1 cellular context compared by ENCODE assay signal in genomic region chr14:54773171-54774006, GRCh38.
A peak's percentile ranks its signal among the peaks of the same experiment; 100 is the strongest.
TF ChIP-seq lines count a peak whose summit lies in the region.

No MANE protein-coding gene starts in this region.

TF ChIP-seq in K562, 482 proteins besides CTCF, POLR2A, EP300 and RAD21 (continued from another document):
- TF ChIP-seq CREB3 (tag; conservative IDR thresholded peaks at IDR 0.05; ENCODE audit: low read depth) = no peak
- no peak for TF ChIP-seq SIRT6 (IDR thresholded peaks at IDR 0.05; ENCODE audit: low read depth, low read length)
- TF ChIP-seq, protein P1, sequence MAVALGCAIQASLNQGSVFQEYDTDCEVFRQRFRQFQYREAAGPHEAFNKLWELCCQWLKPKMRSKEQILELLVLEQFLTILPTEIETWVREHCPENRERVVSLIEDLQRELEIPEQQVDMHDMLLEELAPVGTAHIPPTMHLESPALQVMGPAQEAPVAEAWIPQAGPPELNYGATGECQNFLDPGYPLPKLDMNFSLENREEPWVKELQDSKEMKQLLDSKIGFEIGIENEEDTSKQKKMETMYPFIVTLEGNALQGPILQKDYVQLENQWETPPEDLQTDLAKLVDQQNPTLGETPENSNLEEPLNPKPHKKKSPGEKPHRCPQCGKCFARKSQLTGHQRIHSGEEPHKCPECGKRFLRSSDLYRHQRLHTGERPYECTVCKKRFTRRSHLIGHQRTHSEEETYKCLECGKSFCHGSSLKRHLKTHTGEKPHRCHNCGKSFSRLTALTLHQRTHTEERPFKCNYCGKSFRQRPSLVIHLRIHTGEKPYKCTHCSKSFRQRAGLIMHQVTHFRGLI (CRISPR knock-in tag; IDR thresholded peaks at IDR 0.05) = no peak
- TF ChIP-seq CCNT2 (IDR thresholded peaks at IDR 0.05; ENCODE audit: borderline replicate concordance, extremely low read depth, insufficient read length, low read depth, low read length) = no peak
- no peak for TF ChIP-seq E2F3 (CRISPR knock-in tag; IDR thresholded peaks at IDR 0.05)
- TF ChIP-seq MXI1 (IDR thresholded peaks at IDR 0.05; ENCODE audit: low read depth, low read length) = no peak
- no peak for TF ChIP-seq ZNF124 (CRISPR knock-in tag; IDR thresholded peaks at IDR 0.05)
- TF ChIP-seq HEY1 (CRISPR knock-in tag; IDR thresholded peaks at IDR 0.05; ENCODE audit: borderline replicate concordance) = no peak
- no peak for TF ChIP-seq JUNB (CRISPR knock-in tag; conservative IDR thresholded peaks at IDR 0.05)
- no peak for TF ChIP-seq TRIM25 (IDR thresholded peaks at IDR 0.05; ENCODE audit: borderline replicate concordance)
- no peak for TF ChIP-seq RUNX1 (IDR thresholded peaks at IDR 0.05; ENCODE audit: low read depth)
- TF ChIP-seq, protein P2, sequence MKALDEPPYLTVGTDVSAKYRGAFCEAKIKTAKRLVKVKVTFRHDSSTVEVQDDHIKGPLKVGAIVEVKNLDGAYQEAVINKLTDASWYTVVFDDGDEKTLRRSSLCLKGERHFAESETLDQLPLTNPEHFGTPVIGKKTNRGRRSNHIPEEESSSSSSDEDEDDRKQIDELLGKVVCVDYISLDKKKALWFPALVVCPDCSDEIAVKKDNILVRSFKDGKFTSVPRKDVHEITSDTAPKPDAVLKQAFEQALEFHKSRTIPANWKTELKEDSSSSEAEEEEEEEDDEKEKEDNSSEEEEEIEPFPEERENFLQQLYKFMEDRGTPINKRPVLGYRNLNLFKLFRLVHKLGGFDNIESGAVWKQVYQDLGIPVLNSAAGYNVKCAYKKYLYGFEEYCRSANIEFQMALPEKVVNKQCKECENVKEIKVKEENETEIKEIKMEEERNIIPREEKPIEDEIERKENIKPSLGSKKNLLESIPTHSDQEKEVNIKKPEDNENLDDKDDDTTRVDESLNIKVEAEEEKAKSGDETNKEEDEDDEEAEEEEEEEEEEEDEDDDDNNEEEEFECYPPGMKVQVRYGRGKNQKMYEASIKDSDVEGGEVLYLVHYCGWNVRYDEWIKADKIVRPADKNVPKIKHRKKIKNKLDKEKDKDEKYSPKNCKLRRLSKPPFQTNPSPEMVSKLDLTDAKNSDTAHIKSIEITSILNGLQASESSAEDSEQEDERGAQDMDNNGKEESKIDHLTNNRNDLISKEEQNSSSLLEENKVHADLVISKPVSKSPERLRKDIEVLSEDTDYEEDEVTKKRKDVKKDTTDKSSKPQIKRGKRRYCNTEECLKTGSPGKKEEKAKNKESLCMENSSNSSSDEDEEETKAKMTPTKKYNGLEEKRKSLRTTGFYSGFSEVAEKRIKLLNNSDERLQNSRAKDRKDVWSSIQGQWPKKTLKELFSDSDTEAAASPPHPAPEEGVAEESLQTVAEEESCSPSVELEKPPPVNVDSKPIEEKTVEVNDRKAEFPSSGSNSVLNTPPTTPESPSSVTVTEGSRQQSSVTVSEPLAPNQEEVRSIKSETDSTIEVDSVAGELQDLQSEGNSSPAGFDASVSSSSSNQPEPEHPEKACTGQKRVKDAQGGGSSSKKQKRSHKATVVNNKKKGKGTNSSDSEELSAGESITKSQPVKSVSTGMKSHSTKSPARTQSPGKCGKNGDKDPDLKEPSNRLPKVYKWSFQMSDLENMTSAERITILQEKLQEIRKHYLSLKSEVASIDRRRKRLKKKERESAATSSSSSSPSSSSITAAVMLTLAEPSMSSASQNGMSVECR (CRISPR knock-in tag; IDR thresholded peaks at IDR 0.05) = peak; percentile 28; the same call in 1 of the 2 replicates
- no peak for TF ChIP-seq ZNF518B (CRISPR knock-in tag; IDR thresholded peaks at IDR 0.05)
- no peak for TF ChIP-seq TCFL5 (CRISPR knock-in tag; conservative IDR thresholded peaks at IDR 0.05)
- no peak for TF ChIP-seq SUPT5H (IDR thresholded peaks at IDR 0.05)
- TF ChIP-seq POLR2AphosphoS5 (IDR thresholded peaks at IDR 0.05; ENCODE audit: control insufficient read depth, insufficient read depth, low read depth, low read length) = no peak
- no peak for TF ChIP-seq TGIF2 (CRISPR knock-in tag; IDR thresholded peaks at IDR 0.05)
- TF ChIP-seq MNT (conservative IDR thresholded peaks at IDR 0.05) = peak; percentile 41 to 69
- TF ChIP-seq GATA2 (CRISPR knock-in tag; IDR thresholded peaks at IDR 0.05) = no peak
- peak; percentile 59; the same call in 1 of the 2 replicates for TF ChIP-seq ZFX (CRISPR knock-in tag; IDR thresholded peaks at IDR 0.05)
- TF ChIP-seq CHD2 (IDR thresholded peaks at IDR 0.05; ENCODE audit: low read depth, low read length) = peak; percentile 47; the same call in 1 of the 2 replicates
- TF ChIP-seq NRF1 (conservative IDR thresholded peaks at IDR 0.05 in 1 of 2, IDR thresholded peaks at IDR 0.05 in 1 of 2) = 0 out of 4 replicates have a peak, but pooled peaks of 1 of the 2 experiments have one; percentile 6
- TF ChIP-seq TSC22D4 (tag; IDR thresholded peaks at IDR 0.05) = no peak
- TF ChIP-seq ZNF717 (CRISPR knock-in tag; IDR thresholded peaks at IDR 0.05) = no peak
- TF ChIP-seq ARID1B (IDR thresholded peaks at IDR 0.05) = peak; percentile 76
- no peak for TF ChIP-seq FOXJ3 (CRISPR knock-in tag; IDR thresholded peaks at IDR 0.05)
- no peak for TF ChIP-seq ZNF146 (CRISPR knock-in tag; IDR thresholded peaks at IDR 0.05; ENCODE audit: unreplicated experiment)
- TF ChIP-seq MCM5 (IDR thresholded peaks at IDR 0.05; ENCODE audit: low read depth) = no peak
- TF ChIP-seq ZBTB8A (IDR thresholded peaks at IDR 0.05; ENCODE audit: partially characterized antibody) = no peak
- no peak for TF ChIP-seq ZNF57 (CRISPR knock-in tag; IDR thresholded peaks at IDR 0.05)
- no peak for TF ChIP-seq ZFP36 (IDR thresholded peaks at IDR 0.05; ENCODE audit: low read depth, low read length, partially characterized antibody)
- TF ChIP-seq, protein P3, sequence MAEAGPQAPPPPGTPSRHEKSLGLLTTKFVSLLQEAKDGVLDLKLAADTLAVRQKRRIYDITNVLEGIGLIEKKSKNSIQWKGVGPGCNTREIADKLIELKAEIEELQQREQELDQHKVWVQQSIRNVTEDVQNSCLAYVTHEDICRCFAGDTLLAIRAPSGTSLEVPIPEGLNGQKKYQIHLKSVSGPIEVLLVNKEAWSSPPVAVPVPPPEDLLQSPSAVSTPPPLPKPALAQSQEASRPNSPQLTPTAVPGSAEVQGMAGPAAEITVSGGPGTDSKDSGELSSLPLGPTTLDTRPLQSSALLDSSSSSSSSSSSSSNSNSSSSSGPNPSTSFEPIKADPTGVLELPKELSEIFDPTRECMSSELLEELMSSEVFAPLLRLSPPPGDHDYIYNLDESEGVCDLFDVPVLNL (CRISPR knock-in tag; IDR thresholded peaks at IDR 0.05; ENCODE audit: low read depth) = no peak
- TF ChIP-seq, protein P4, sequence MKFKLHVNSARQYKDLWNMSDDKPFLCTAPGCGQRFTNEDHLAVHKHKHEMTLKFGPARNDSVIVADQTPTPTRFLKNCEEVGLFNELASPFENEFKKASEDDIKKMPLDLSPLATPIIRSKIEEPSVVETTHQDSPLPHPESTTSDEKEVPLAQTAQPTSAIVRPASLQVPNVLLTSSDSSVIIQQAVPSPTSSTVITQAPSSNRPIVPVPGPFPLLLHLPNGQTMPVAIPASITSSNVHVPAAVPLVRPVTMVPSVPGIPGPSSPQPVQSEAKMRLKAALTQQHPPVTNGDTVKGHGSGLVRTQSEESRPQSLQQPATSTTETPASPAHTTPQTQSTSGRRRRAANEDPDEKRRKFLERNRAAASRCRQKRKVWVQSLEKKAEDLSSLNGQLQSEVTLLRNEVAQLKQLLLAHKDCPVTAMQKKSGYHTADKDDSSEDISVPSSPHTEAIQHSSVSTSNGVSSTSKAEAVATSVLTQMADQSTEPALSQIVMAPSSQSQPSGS (CRISPR knock-in tag; IDR thresholded peaks at IDR 0.05) = no peak
- no peak for TF ChIP-seq STAT5B (CRISPR knock-in tag; IDR thresholded peaks at IDR 0.05)
- TF ChIP-seq XRCC3 (IDR thresholded peaks at IDR 0.05) = no peak
- no peak for TF ChIP-seq ZNF589 (CRISPR knock-in tag; IDR thresholded peaks at IDR 0.05; ENCODE audit: low read depth)
- TF ChIP-seq MIER1 (IDR thresholded peaks at IDR 0.05; ENCODE audit: low read depth) = no peak
